Comparison of ENCODE assay signal across 9 cellular contexts in genomic region chr10:103448751-103449150, GRCh38. TPM values are rescaled to one million over a fixed set of nuclear protein-coding genes. Genes with fewer than 3 reads are reported as not detected.
A peak's percentile ranks its signal among the peaks of the same experiment; 100 is the strongest.
DNase-seq lines count a peak whose midpoint lies in the region; ATAC-seq and TF ChIP-seq lines count a peak whose summit lies in the region.
"Had no signal": no experiment of that assay in that cellular context is flagged by ENCODE, and none has a peak within 500 bp of the region (broad histone marks: within the 10 kb centered on the region; RNA-seq: fewer than 3 reads in every experiment).

No MANE protein-coding gene starts in this region.

- no peak for TF ChIP-seq CTCF in AG09309 (IDR thresholded peaks at IDR 0.05; ENCODE audit: control insufficient read depth, insufficient read depth, low read depth, low read length, missing control alignments)

- no peaks in the 10 kb centered on the region for H3K9me3 ChIP-seq in MG63
- H3K9me3 ChIP-seq: neutrophil had no signal

- no peaks in the 10 kb centered on the region for H3K27me3 Mint-ChIP-seq in naive thymus-derived CD8-positive, alpha-beta T cell

- ATAC-seq in naive thymus-derived CD8-positive, alpha-beta T cell, result no peak

- H3K4me3 ChIP-seq in AG09309 (ENCODE audit: control insufficient read depth, low read depth, low read length), result no peak overlapping the region
- H3K4me3 ChIP-seq in MG63, result no peak overlapping the region

- H3K36me3 Mint-ChIP-seq in naive thymus-derived CD8-positive, alpha-beta T cell, result peaks cover 0 to 55% (median 0%) of the 10 kb centered on the region in 3 donors

- H3K27ac Mint-ChIP-seq in naive thymus-derived CD8-positive, alpha-beta T cell, result peak overlapping the region; percentile 5 to 92 (median 85)

- peaks cover 54% of the 10 kb centered on the region for H3K36me3 ChIP-seq in MG63

- H3K27me3 ChIP-seq in MG63, result no peaks in the 10 kb centered on the region

- H3K4me1 Mint-ChIP-seq in naive thymus-derived CD8-positive, alpha-beta T cell, result peaks cover 27 to 57% (median 54%) of the 10 kb centered on the region in 4 donors

- peak overlapping the region in 4 of 10 donors; percentile 29 to 96 (median 61) for H3K4me3 Mint-ChIP-seq in naive thymus-derived CD8-positive, alpha-beta T cell

- POLR2A ChIA-PET in naive thymus-derived CD8-positive, alpha-beta T cell (lab: Charles Lee), result interaction anchor here (0.6 to 1.2 kb wide), 3 partner anchors 9 to 26 kb away, joined by 3 read pairs; no protein-coding TSS in a partner anchor

- no peaks in the 10 kb centered on the region for H3K9me3 Mint-ChIP-seq in naive thymus-derived CD8-positive, alpha-beta T cell

- DNase-seq in AG09309 (ENCODE audit: low read depth) (peak; percentile 57), MG63 (peak; percentile 82), dermis blood vessel endothelial cell (peak; percentile 55), HuH-7 (ENCODE audit: low spot score) (no peak), NCI-H748 treated with DMSO at 0.1 percent for 48 hours (lab: John Stamatoyannopoulos, UW) (no peak), OCI-M1 (lab: John Stamatoyannopoulos, UW) (no peak)
- DNase-seq in naive thymus-derived CD8-positive, alpha-beta T cell, result no peak
- DNase-seq in activated effector memory CD4-positive, alpha-beta T cell treated with Interleukin-2 at 50 U/mL for 16 hours, result no peak

RNA-seq across cellular contexts. Expression of gene CALHM2, which starts 3.4 kb away (rescaled TPM):
- not detected in 2 replicates for total RNA-seq in MG63 (2014; rRNA removed; shearing (Covaris generic); ENCODE audit: low replicate concordance)
- 18.4 and 27.9 TPM in 2 replicates for total RNA-seq in dermis blood vessel endothelial cell
- total RNA-seq in naive thymus-derived CD8-positive, alpha-beta T cell, result 10 to 100 TPM; 18.6 to 22.4 TPM
- polyA plus RNA-seq in naive thymus-derived CD8-positive, alpha-beta T cell, result 10 to 100 TPM in 1 of 3 donors, 1 to 10 TPM in 2; 3.0 to 16.8 (median 5.8) TPM

RNA-seq across cellular contexts. Expression of gene CALHM1, which starts 9.9 kb away (rescaled TPM):
- total RNA-seq in MG63 (2014; rRNA removed; shearing (Covaris generic); ENCODE audit: low replicate concordance), result not detected in 2 replicates
- not detected in 2 replicates for total RNA-seq in dermis blood vessel endothelial cell
- not detected for total RNA-seq in naive thymus-derived CD8-positive, alpha-beta T cell
- under 1 TPM in 1 of 3 donors, not detected in 2; 0.05 TPM for polyA plus RNA-seq in naive thymus-derived CD8-positive, alpha-beta T cell

RNA-seq across cellular contexts. Expression of gene CALHM3, which starts 30.3 kb away (rescaled TPM):
- not detected in 2 replicates for total RNA-seq in MG63 (2014; rRNA removed; shearing (Covaris generic); ENCODE audit: low replicate concordance)
- total RNA-seq in dermis blood vessel endothelial cell, result not detected in 2 replicates
- total RNA-seq in naive thymus-derived CD8-positive, alpha-beta T cell, result not detected
- polyA plus RNA-seq in naive thymus-derived CD8-positive, alpha-beta T cell, result not detected

RNA-seq across cellular contexts. Expression of gene NEURL1, which starts 44.8 kb away (rescaled TPM):
- not detected in 2 replicates for total RNA-seq in MG63 (2014; rRNA removed; shearing (Covaris generic); ENCODE audit: low replicate concordance)
- total RNA-seq in dermis blood vessel endothelial cell, result 0.19 TPM in 1 of 2 replicates, not detected in the other
- total RNA-seq in naive thymus-derived CD8-positive, alpha-beta T cell, result 1 to 10 TPM; 1.2 to 1.3 TPM
- polyA plus RNA-seq in naive thymus-derived CD8-positive, alpha-beta T cell, result under 1 TPM; 0.17 to 0.73 (median 0.72) TPM

RNA-seq across cellular contexts. Expression of gene PDCD11, which starts 52.3 kb away (rescaled TPM):
- 36.6 and 42.5 TPM in 2 replicates for total RNA-seq in MG63 (2014; rRNA removed; shearing (Covaris generic); ENCODE audit: low replicate concordance)
- total RNA-seq in dermis blood vessel endothelial cell, result 41.5 and 50.5 TPM in 2 replicates
- total RNA-seq in naive thymus-derived CD8-positive, alpha-beta T cell, result 10 to 100 TPM; 40.3 to 44.2 TPM
- 10 to 100 TPM in 1 of 3 donors, 1 to 10 TPM in 2; 8.6 to 14.9 (median 9.9) TPM for polyA plus RNA-seq in naive thymus-derived CD8-positive, alpha-beta T cell

Comparison
In these comparisons a context has a peak if more than half of its experiments do, and no peak if none do; other contexts are left out.
1. DNase-seq: peak in AG09309 (single experiment), MG63 (single experiment) and dermis blood vessel endothelial cell (single experiment); none in naive thymus-derived CD8-positive, alpha-beta T cell (0 of 10), HuH-7 (single experiment), NCI-H748 treated with DMSO at 0.1 percent for 48 hours (single experiment), activated effector memory CD4-positive, alpha-beta T cell treated with Interleukin-2 at 50 U/mL for 16 hours (single experiment) and OCI-M1 (single experiment).
2. RNA of gene CALHM2, which starts 3.4 kb away (total RNA-seq): 18.6 to 22.4 TPM in naive thymus-derived CD8-positive, alpha-beta T cell and 18.4 to 27.9 TPM in dermis blood vessel endothelial cell; not detected in MG63; every median in the first group is over 10 times any median in the second.